In the genomic region with DNA sequence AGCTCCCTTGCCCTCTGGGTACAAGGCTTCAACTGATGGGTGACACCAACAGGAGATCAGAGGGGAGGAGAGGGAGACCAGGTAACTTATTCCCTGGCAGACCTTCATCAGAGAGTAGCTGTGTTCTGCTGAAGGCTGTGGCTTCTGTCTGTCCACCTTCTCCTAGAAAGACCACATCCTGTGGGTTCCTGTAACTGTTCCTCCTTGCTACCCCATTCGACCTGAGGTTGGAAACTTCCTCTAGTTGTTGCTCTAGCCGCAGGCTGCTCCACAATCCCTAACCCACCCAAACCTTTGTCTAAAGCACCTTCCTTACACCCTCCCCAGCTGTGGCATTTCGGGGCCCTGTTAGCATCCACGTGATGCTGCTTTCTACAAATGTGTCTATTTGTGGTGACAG, we compare ENCODE assay signal across 13 cellular contexts.
DNase-seq lines count a peak whose midpoint lies in the region; ATAC-seq, FAIRE-seq and TF ChIP-seq lines count a peak whose summit lies in the region.
"Had no signal": no experiment of that assay in that cellular context is flagged by ENCODE, and none has a peak within 500 bp of the region (broad histone marks: within the 10 kb centered on the region; RNA-seq: fewer than 3 reads in every experiment).

No MANE protein-coding gene starts in this region.

- 51 to 71% methylated on average over 4 of the region's 4 CpGs for WGBS in pancreas, 2 donors

- TF ChIP-seq CTCF in pancreas (IDR thresholded peaks at IDR 0.05) = no peak

- DNase-seq in activated naive CD4-positive, alpha-beta T cell treated with anti-CD3 and anti-CD28 coated beads, Interleukin-2, amount 10 ng/mL, durations not matched to agents 7 days and 5 days = peak; percentile 66
- no peak for DNase-seq in activated naive CD4-positive, alpha-beta T cell treated with anti-CD3 and anti-CD28 coated beads, Interleukin-2, amount 50 U/mL, for 16 hours
- DNase-seq in MV-4-11 (lab: John Stamatoyannopoulos, UW) (peak; percentile 52), substantia nigra (lab: John Stamatoyannopoulos, UW) (no peak), NCI-H1694 (lab: John Stamatoyannopoulos, UW) (no peak), pancreas (no peak)
- peak; percentile 48 for DNase-seq in activated naive CD8-positive, alpha-beta T cell treated with anti-CD3 and anti-CD28 coated beads for 36 hours
- DNase-seq: heart right ventricle, NCI-H1048, NCI-H2227 treated with DMSO at 0.1 percent for 48 hours had no signal

- H3K4me1 ChIP-seq in pancreas = no peaks in the 10 kb centered on the region

- H3K27ac ChIP-seq in substantia nigra (ENCODE audit: low read depth, low read length, poor library complexity, severe bottlenecking) (no peak overlapping the region), pancreas (no peak overlapping the region)
- H3K27ac ChIP-seq: epithelial cell of prostate, heart right ventricle had no signal

- peak overlapping the region; percentile 41 for H3K4me3 Mint-ChIP-seq in activated naive CD4-positive, alpha-beta T cell treated with anti-CD3 and anti-CD28 coated beads, Interleukin-2, amount 10 ng/mL, durations not matched to agents 7 days and 5 days
- H3K4me3 Mint-ChIP-seq in activated naive CD8-positive, alpha-beta T cell treated with anti-CD3 and anti-CD28 coated beads for 36 hours = no peak overlapping the region

- H3K9me3 Mint-ChIP-seq in activated naive CD4-positive, alpha-beta T cell treated with anti-CD3 and anti-CD28 coated beads, Interleukin-2, amount 10 ng/mL, durations not matched to agents 7 days and 5 days = no peaks in the 10 kb centered on the region
- H3K9me3 Mint-ChIP-seq in activated naive CD8-positive, alpha-beta T cell treated with anti-CD3 and anti-CD28 coated beads for 36 hours = no peaks in the 10 kb centered on the region

- H3K4me3 ChIP-seq in pancreas = no peak overlapping the region
- H3K4me3 ChIP-seq: heart right ventricle, skin epidermis had no signal

- H3K27ac Mint-ChIP-seq in activated naive CD4-positive, alpha-beta T cell treated with anti-CD3 and anti-CD28 coated beads, Interleukin-2, amount 10 ng/mL, durations not matched to agents 7 days and 5 days = peak overlapping the region; percentile 83
- peak overlapping the region; percentile 36 for H3K27ac Mint-ChIP-seq in activated naive CD8-positive, alpha-beta T cell treated with anti-CD3 and anti-CD28 coated beads for 36 hours

- peaks cover 96% of the 10 kb centered on the region for H3K4me1 Mint-ChIP-seq in activated naive CD4-positive, alpha-beta T cell treated with anti-CD3 and anti-CD28 coated beads, Interleukin-2, amount 10 ng/mL, durations not matched to agents 7 days and 5 days
- H3K4me1 Mint-ChIP-seq in activated naive CD8-positive, alpha-beta T cell treated with anti-CD3 and anti-CD28 coated beads for 36 hours = peaks cover 34% of the 10 kb centered on the region

- no peak for ATAC-seq in pancreas
- ATAC-seq in HG03135 (IDR thresholded peaks at IDR 0.05; ENCODE audit: unreplicated experiment) = no peak
- ATAC-seq: heart right ventricle had no signal

- no peaks in the 10 kb centered on the region for H3K27me3 ChIP-seq in pancreas
- H3K27me3 ChIP-seq: heart right ventricle had no signal

- CTCF ChIA-PET in activated naive CD4-positive, alpha-beta T cell treated with anti-CD3 and anti-CD28 coated beads, Interleukin-2, amount 10 ng/mL, durations not matched to agents 7 days and 5 days (lab: Charles Lee) = interaction anchor here (1.1 to 3.3 kb wide), 8 partner anchors 8 to 74 kb away, joined by 3 to 18 read pairs (median 4); no protein-coding TSS in a partner anchor

- FAIRE-seq in pancreas (lab: Jason Lieb, UNC) = no peak

- no peaks in the 10 kb centered on the region for H3K36me3 ChIP-seq in pancreas
- H3K36me3 ChIP-seq: heart right ventricle had no signal

- H3K27me3 Mint-ChIP-seq in activated naive CD4-positive, alpha-beta T cell treated with anti-CD3 and anti-CD28 coated beads, Interleukin-2, amount 10 ng/mL, durations not matched to agents 7 days and 5 days = peaks cover 9% of the 10 kb centered on the region
- H3K27me3 Mint-ChIP-seq in activated naive CD8-positive, alpha-beta T cell treated with anti-CD3 and anti-CD28 coated beads for 36 hours = peaks cover 20% of the 10 kb centered on the region

- H3K36me3 Mint-ChIP-seq in activated naive CD4-positive, alpha-beta T cell treated with anti-CD3 and anti-CD28 coated beads, Interleukin-2, amount 10 ng/mL, durations not matched to agents 7 days and 5 days = peaks cover 21% of the 10 kb centered on the region
- H3K36me3 Mint-ChIP-seq in activated naive CD8-positive, alpha-beta T cell treated with anti-CD3 and anti-CD28 coated beads for 36 hours = no peaks in the 10 kb centered on the region

- no peaks in the 10 kb centered on the region for H3K9me3 ChIP-seq in pancreas
- H3K9me3 ChIP-seq: heart right ventricle had no signal

- intact Hi-C loops in pancreas (cut with DNase I) = no loop called here

Comparison
In these comparisons a context has a peak if more than half of its experiments do, and no peak if none do; other contexts are left out.
1. DNase-seq: peak in activated naive CD4-positive, alpha-beta T cell treated with anti-CD3 and anti-CD28 coated beads, Interleukin-2, amount 10 ng/mL, durations not matched to agents 7 days and 5 days (single experiment), MV-4-11 (single experiment) and activated naive CD8-positive, alpha-beta T cell treated with anti-CD3 and anti-CD28 coated beads for 36 hours (single experiment); none in activated naive CD4-positive, alpha-beta T cell treated with anti-CD3 and anti-CD28 coated beads, Interleukin-2, amount 50 U/mL, for 16 hours (single experiment), substantia nigra (0 of 49), NCI-H1694 (single experiment) and pancreas (0 of 6).